12 cellular contexts compared by ENCODE assay signal in the genomic region with DNA sequence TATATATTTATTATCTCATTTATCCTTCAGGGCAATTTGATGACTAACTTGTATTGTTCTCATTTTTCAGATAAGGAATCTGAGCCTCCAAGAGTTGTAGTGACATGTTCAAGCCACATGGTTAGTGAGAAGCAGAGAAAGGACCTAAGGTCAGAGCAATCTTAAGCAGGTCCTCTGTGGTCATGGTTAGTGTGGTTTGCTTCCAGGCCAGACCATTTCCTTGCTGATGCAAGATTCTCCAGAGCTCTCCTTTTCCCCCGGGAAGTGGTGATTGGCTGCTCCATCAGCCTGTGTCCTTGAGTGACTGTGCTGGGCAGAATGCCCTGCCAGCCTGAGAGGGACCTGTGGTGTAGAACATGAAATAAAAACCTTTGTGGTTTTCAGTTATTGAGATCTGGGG.
DNase-seq lines count a peak whose midpoint lies in the region; ATAC-seq, FAIRE-seq and TF ChIP-seq lines count a peak whose summit lies in the region.
"Had no signal": no experiment of that assay in that cellular context is flagged by ENCODE, and none has a peak within 500 bp of the region (broad histone marks: within the 10 kb centered on the region; RNA-seq: fewer than 3 reads in every experiment).

No MANE protein-coding gene starts in this region.

- no peak for ATAC-seq in mucosa of descending colon

- H3K9ac ChIP-seq in endothelial cell of umbilical vein (replicated peaks; ENCODE audit: extremely low read depth, insufficient read depth, low read length), result no peak overlapping the region

- POLR2A ChIA-PET in endothelial cell of umbilical vein (lab: Charles Lee), result no interaction called here

- dilution Hi-C loops in endothelial cell of umbilical vein (cut with MboI; ENCODE audit: extremely low pct_ligation_motif_present, low sequenced_read_pairs), result no loop called here

- H3K36me3 ChIP-seq in endothelial cell of umbilical vein (ENCODE audit: control insufficient read depth in 2 of 2, extremely low read depth in 1 of 2, insufficient read depth in 2 of 2, low read length in 2 of 2), result no peaks in the 10 kb centered on the region
- H3K36me3 ChIP-seq in mucosa of descending colon (ENCODE audit: low read depth), result no peaks in the 10 kb centered on the region
- H3K36me3 ChIP-seq: left ventricle myocardium inferior, SJSA1 had no signal

- no peak for TF ChIP-seq POLR2A in endothelial cell of umbilical vein (IDR thresholded peaks at IDR 0.05; ENCODE audit: low read depth, low read length)

- CTCF ChIA-PET in endothelial cell of umbilical vein (lab: Charles Lee), result interaction anchor here (1.0 to 3.8 kb wide), 3 partner anchors 11 to 753 kb away, joined by 3 to 17 read pairs (median 4); no protein-coding TSS in a partner anchor

- no peaks in the 10 kb centered on the region for H3K9me1 ChIP-seq in endothelial cell of umbilical vein (replicated peaks; ENCODE audit: control insufficient read depth, extremely low read depth, insufficient read depth, low read length)

- peaks cover 9% of the 10 kb centered on the region for H3K4me1 ChIP-seq in endothelial cell of umbilical vein (ENCODE audit: control insufficient read depth, extremely low read depth, insufficient read depth, low read length)
- H3K4me1 ChIP-seq in mucosa of descending colon (ENCODE audit: low read depth), result no peaks in the 10 kb centered on the region

- TF ChIP-seq CTCF in endothelial cell of umbilical vein (IDR thresholded peaks at IDR 0.05; ENCODE audit: extremely low read depth in 1 of 2, insufficient read depth in 1 of 2, low read depth in 1 of 2, low read length in 2 of 2) (peak in 1 of 2 donors; percentile 2), mucosa of descending colon (IDR thresholded peaks at IDR 0.05) (no peak)

- H3K4me3 ChIP-seq in endothelial cell of umbilical vein (replicated peaks in 1 of 3; ENCODE audit: insufficient read depth in 1 of 3, low read depth in 1 of 3, low read length in 3 of 3) (no peak overlapping the region), mucosa of descending colon (no peak overlapping the region)
- H3K4me3 ChIP-seq: left ventricle myocardium inferior, SJSA1 had no signal

- BruUV-seq in endothelial cell of umbilical vein (replicated peaks; lab: Mats Ljungman, UMichigan), result no TSS peak

- H3K4me2 ChIP-seq in endothelial cell of umbilical vein (ENCODE audit: insufficient read depth, low read length), result no peak overlapping the region

- H3K9me3 ChIP-seq in endothelial cell of umbilical vein (replicated peaks; ENCODE audit: control insufficient read depth, insufficient read depth, low read length) (no peaks in the 10 kb centered on the region), mucosa of descending colon (no peaks in the 10 kb centered on the region)
- H3K9me3 ChIP-seq: left ventricle myocardium inferior, SJSA1 had no signal

- H3K27me3 ChIP-seq in endothelial cell of umbilical vein (ENCODE audit: control insufficient read depth in 2 of 2, insufficient read depth in 2 of 2, low read length in 2 of 2), result no peaks in the 10 kb centered on the region
- H3K27me3 ChIP-seq: SJSA1 had no signal

- no peaks in the 10 kb centered on the region for H3K79me2 ChIP-seq in endothelial cell of umbilical vein (ENCODE audit: control insufficient read depth, insufficient read depth, low read length)

- FAIRE-seq in endothelial cell of umbilical vein (lab: Jason Lieb, UNC), result peak; percentile 84
- FAIRE-seq: A204.1 had no signal

- no peak overlapping the region for H2AFZ ChIP-seq in endothelial cell of umbilical vein (ENCODE audit: low read depth, low read length)

- H4K20me1 ChIP-seq in endothelial cell of umbilical vein (replicated peaks; ENCODE audit: control insufficient read depth, extremely low read depth, insufficient read depth, low read length), result no peaks in the 10 kb centered on the region

- DNase-seq in NCI-H2107 treated with DMSO at 0.1 percent for 48 hours (lab: John Stamatoyannopoulos, UW; ENCODE audit: unreplicated experiment), result peak; percentile 22
- no peak for DNase-seq in NCI-H2107 (lab: John Stamatoyannopoulos, UW)
- DNase-seq in NCI-H69 (lab: John Stamatoyannopoulos, UW), result peak; percentile 38
- DNase-seq in endothelial cell of umbilical vein (ENCODE audit: low read depth, low spot score), result peak; percentile 60
- DNase-seq in renal cortical epithelial cell (ENCODE audit: low read depth), result peak; percentile 98
- no peak for DNase-seq in COLO668 (lab: John Stamatoyannopoulos, UW; ENCODE audit: unreplicated experiment)
- DNase-seq in mucosa of descending colon, result no peak
- DNase-seq in stimulated activated CD4-positive, alpha-beta T cell treated with anti-CD3 and anti-CD28 coated beads, Interleukin-15, amount 100 ng/mL, for 24 hours, result no peak
- DNase-seq: activated CD8-positive, alpha-beta memory T cell treated with anti-CD3 and anti-CD28 coated beads, Interleukin-2, amount 50 U/mL, for 48 hours; left ventricle myocardium inferior had no signal

- no peak overlapping the region for H3K27ac ChIP-seq in endothelial cell of umbilical vein (ENCODE audit: insufficient read depth, low read depth, low read length)
- H3K27ac ChIP-seq: left ventricle myocardium inferior, SJSA1 had no signal

- intact Hi-C loops in endothelial cell of umbilical vein (cut with micrococcal nuclease), result loop anchor here (5.0 kb wide), 1 partner anchor 274 kb away; no protein-coding TSS in a partner anchor
- intact Hi-C loops in mucosa of descending colon (cut with DNase I, micrococcal nuclease), result no loop called here

TF ChIP-seq in endothelial cell of umbilical vein, 7 proteins besides CTCF, POLR2A, EP300 and RAD21:
- TF ChIP-seq JUN (IDR thresholded peaks at IDR 0.05; ENCODE audit: borderline replicate concordance, insufficient read depth, insufficient read length, low read depth) (no peak), GATA2 (IDR thresholded peaks at IDR 0.05; ENCODE audit: insufficient read depth, insufficient read length, low read depth, low read length) (peak; percentile 86), EZH2 (IDR thresholded peaks at IDR 0.05; ENCODE audit: borderline replicate concordance, low read depth, low read length, severe bottlenecking) (no peak), POLR2AphosphoS5 (IDR thresholded peaks at IDR 0.05; ENCODE audit: insufficient read depth, low read depth, low read length) (peak; percentile 51), MAX (IDR thresholded peaks at IDR 0.05; ENCODE audit: insufficient read depth, insufficient read length) (no peak), MYC (IDR thresholded peaks at IDR 0.05; ENCODE audit: low read depth, low read length) (no peak), FOS (IDR thresholded peaks at IDR 0.05; ENCODE audit: borderline replicate concordance, insufficient read depth, low read length) (peak; percentile 59)

Comparison
In these comparisons a context has a peak if more than half of its experiments do, and no peak if none do; other contexts are left out.
1. DNase-seq: peak in NCI-H2107 treated with DMSO at 0.1 percent for 48 hours (single experiment), NCI-H69 (single experiment), endothelial cell of umbilical vein (single experiment) and renal cortical epithelial cell (single experiment); none in NCI-H2107 (single experiment), COLO668 (single experiment), mucosa of descending colon (0 of 3) and stimulated activated CD4-positive, alpha-beta T cell treated with anti-CD3 and anti-CD28 coated beads, Interleukin-15, amount 100 ng/mL, for 24 hours (single experiment).